In genomic region chr2:4483050-4483449, GRCh38 we compare ENCODE assay signal across 29 cellular contexts.
"Had no signal": no experiment of that assay in that cellular context is flagged by ENCODE, and none has a peak within 500 bp of the region (broad histone marks: within the 10 kb centered on the region; RNA-seq: fewer than 3 reads in every experiment).

No MANE protein-coding gene starts in this region.

- H3K9me3 ChIP-seq: colonic mucosa, gastrocnemius medialis had no signal

- H3K4me3 ChIP-seq: colonic mucosa, coronary artery, dorsolateral prefrontal cortex, esophagus muscularis mucosa, esophagus squamous epithelium, gastrocnemius medialis, gastroesophageal sphincter, heart left ventricle, heart right ventricle had no signal

- FAIRE-seq: colon, endometrium, endothelial cell of umbilical vein, frontal cortex had no signal

- H3K27me3 ChIP-seq: colonic mucosa, dorsolateral prefrontal cortex, esophagus muscularis mucosa, esophagus squamous epithelium, foreskin keratinocyte, gastrocnemius medialis, gastroesophageal sphincter, heart left ventricle, heart right ventricle had no signal

- H3K27ac ChIP-seq: colonic mucosa, coronary artery, dorsolateral prefrontal cortex, epithelial cell of prostate, esophagus muscularis mucosa, esophagus squamous epithelium, foreskin keratinocyte, gastrocnemius medialis, gastroesophageal sphincter, heart left ventricle, heart right ventricle had no signal

- H3K4me1 Mint-ChIP-seq: endodermal cell had no signal

- H3K4me3 Mint-ChIP-seq: dendritic cell treated with granulocyte-macrophage colony-stimulating factor and Interleukin-4, amounts not matched to agents 40 ng/mL and 50 ng/mL, for 4 days; effector memory CD8-positive, alpha-beta T cell; endodermal cell had no signal

- H3K4me1 ChIP-seq: colonic mucosa, esophagus muscularis mucosa, esophagus squamous epithelium, foreskin keratinocyte, gastrocnemius medialis, gastroesophageal sphincter, heart left ventricle, heart right ventricle had no signal

- DNase-seq: colonic mucosa; cortex of kidney; dermis blood vessel endothelial cell; dorsolateral prefrontal cortex; effector CD4-positive, alpha-beta T cell; effector CD8-positive, alpha-beta T cell; effector memory CD4-positive, alpha-beta T cell; effector memory CD8-positive, alpha-beta T cell; endodermal cell; erythroblast; esophagus squamous epithelium; foreskin fibroblast; foreskin keratinocyte; foreskin melanocyte; gastrocnemius medialis; glutamatergic neuron; head of caudate nucleus; heart left ventricle; heart right ventricle had no signal

- H3K27ac Mint-ChIP-seq: dendritic cell treated with granulocyte-macrophage colony-stimulating factor and Interleukin-4, amounts not matched to agents 40 ng/mL and 50 ng/mL, for 4 days; effector memory CD8-positive, alpha-beta T cell; endodermal cell had no signal

- H3K36me3 ChIP-seq: colonic mucosa, esophagus muscularis mucosa, esophagus squamous epithelium, gastrocnemius medialis, gastroesophageal sphincter, heart left ventricle, heart right ventricle had no signal

- ATAC-seq: effector memory CD8-positive, alpha-beta T cell; esophagus mucosa; foreskin keratinocyte; gastrocnemius medialis; gastroesophageal sphincter; heart left ventricle; heart right ventricle had no signal

- H3K27me3 Mint-ChIP-seq: dendritic cell treated with granulocyte-macrophage colony-stimulating factor and Interleukin-4, amounts not matched to agents 40 ng/mL and 50 ng/mL, for 4 days; effector memory CD8-positive, alpha-beta T cell had no signal
